In the genomic region with DNA sequence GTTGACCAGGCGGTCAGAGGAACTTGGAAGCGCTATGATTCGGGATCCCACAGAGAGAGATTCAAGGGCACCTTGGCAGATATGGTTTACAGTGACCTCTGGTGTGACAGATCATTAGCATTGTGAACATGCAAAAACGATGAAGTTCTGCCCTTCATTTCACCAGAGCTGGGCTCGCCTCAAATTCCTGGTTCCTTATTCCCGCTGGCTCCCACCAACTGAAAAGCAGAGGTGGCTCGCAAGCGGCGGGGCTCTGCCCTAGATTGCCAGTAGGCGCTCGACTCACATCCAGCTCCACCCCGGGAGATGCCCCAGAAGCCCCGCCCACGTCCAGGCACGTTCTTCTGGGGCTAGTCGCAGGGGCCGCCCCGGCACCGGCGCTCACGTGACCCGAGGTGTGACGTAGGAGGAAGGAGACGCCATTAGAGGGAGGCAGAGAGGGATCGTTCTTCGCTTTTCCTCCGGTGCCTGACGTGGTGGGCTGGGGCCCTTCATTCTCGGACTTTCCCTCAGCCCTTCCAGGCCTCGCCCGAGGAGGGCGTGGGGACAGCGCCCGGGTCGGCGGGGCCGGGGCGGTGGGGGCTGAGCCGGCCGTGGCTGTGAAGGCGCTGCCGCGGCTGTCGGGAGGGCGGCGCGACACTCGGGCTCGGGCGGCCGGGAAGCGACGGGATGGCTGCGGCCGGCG, we compare ENCODE assay signal across 8 cellular contexts. TPM values are rescaled to one million over a fixed set of nuclear protein-coding genes. Genes with fewer than 3 reads are reported as not detected.
DNase-seq lines count a peak whose midpoint lies in the region; ATAC-seq, FAIRE-seq and TF ChIP-seq lines count a peak whose summit lies in the region.

A gene with protein sequence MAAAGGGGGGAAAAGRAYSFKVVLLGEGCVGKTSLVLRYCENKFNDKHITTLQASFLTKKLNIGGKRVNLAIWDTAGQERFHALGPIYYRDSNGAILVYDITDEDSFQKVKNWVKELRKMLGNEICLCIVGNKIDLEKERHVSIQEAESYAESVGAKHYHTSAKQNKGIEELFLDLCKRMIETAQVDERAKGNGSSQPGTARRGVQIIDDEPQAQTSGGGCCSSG (plus strand): TSS at position 403 of the 685 bp plus-strand sequence. CDS start 267 bp downstream, at position 670.

- peaks cover 6 to 13% of the 10 kb centered on the region in 2 donors for H3K36me3 ChIP-seq in psoas muscle (ENCODE audit: insufficient read depth in 1 of 2, low read depth in 1 of 2)

- intact Hi-C loops in left ventricle myocardium superior (cut with micrococcal nuclease) (no loop called here), psoas muscle (cut with DNase I) (loop anchor here (2.0 to 5.0 kb wide), 4 partner anchors 67 to 92 kb away; a partner anchor contains a TSS)

- peak; percentile 84 to 99 for DNase-seq in NCI-H187 (lab: John Stamatoyannopoulos, UW)
- DNase-seq in T-helper 2 cell = peak; percentile 96 to 99 (median 98)
- peak; percentile 98 for DNase-seq in left ventricle myocardium superior
- peak; percentile 99 for DNase-seq in psoas muscle
- peak; percentile 96 for DNase-seq in urothelium cell line (ENCODE audit: low spot score)

- peak; percentile 96 for ATAC-seq in GM18498 (IDR thresholded peaks at IDR 0.05; ENCODE audit: unreplicated experiment)
- ATAC-seq in HG02938 (IDR thresholded peaks at IDR 0.05; ENCODE audit: unreplicated experiment) = peak; percentile 95
- peak; percentile 94 for ATAC-seq in left ventricle myocardium superior
- peak; percentile 89 to 94 (median 91) for ATAC-seq in psoas muscle

- FAIRE-seq in urothelium cell line (lab: Jason Lieb, UNC) = no peak

- WGBS in psoas muscle, 3 donors = 1 to 2% (median 1%) methylated on average over 37 to 56 of the region's 56 CpGs

- H3K9me3 ChIP-seq in psoas muscle = peaks cover 13% of the 10 kb centered on the region

- no peaks in the 10 kb centered on the region for H3K27me3 ChIP-seq in psoas muscle (ENCODE audit: insufficient read depth in 3 of 3, low read length in 2 of 3)

- peak; percentile 36 for TF ChIP-seq CTCF in psoas muscle (IDR thresholded peaks at IDR 0.05)

- H3K27ac ChIP-seq in angular gyrus (ENCODE audit: low read depth, low read length) (peak within 1 kb of the TSS; percentile 86), psoas muscle (peak within 1 kb of the TSS; percentile 97)

- peak within 1 kb of the TSS; percentile 91 for H3K4me3 ChIP-seq in psoas muscle

- H3K4me1 ChIP-seq in psoas muscle = peaks cover 8% of the 10 kb centered on the region

RNA-seq across cellular contexts. Expression of the gene that starts here (rescaled TPM):
- total RNA-seq in left ventricle myocardium superior = 169 TPM
- total RNA-seq in psoas muscle = 100 to 1,000 TPM; 152 to 180 (median 167) TPM
- polyA plus RNA-seq in psoas muscle = 100 to 1,000 TPM in 1 of 3 donors, 10 to 100 TPM in 2; 23.7 to 117 (median 53.6) TPM

Comparison
In these comparisons a context has a peak if more than half of its experiments do, and no peak if none do; other contexts are left out.
1. Peak in every context shown above with its lines: DNase-seq, ATAC-seq, H3K4me3 ChIP-seq and H3K27ac ChIP-seq.